ENCODE assay signal across 1 cellular context in genomic region chr3:48431224-48432029, GRCh38.
TF ChIP-seq lines count a peak whose summit lies in the region.

No MANE protein-coding gene starts in this region.

TF ChIP-seq in GM12878, 131 proteins besides CTCF, POLR2A, EP300 and RAD21:
- TF ChIP-seq RFX5 (IDR thresholded peaks at IDR 0.05; ENCODE audit: low read depth, low read length) (no peak), CHD1 (IDR thresholded peaks at IDR 0.05; ENCODE audit: low read depth, low read length) (no peak), PAX8 (IDR thresholded peaks at IDR 0.05) (no peak), EGR1 (IDR thresholded peaks at IDR 0.05; ENCODE audit: borderline replicate concordance in 1 of 2, low read depth in 2 of 2, low read length in 2 of 2) (no peak), USF1 (IDR thresholded peaks at IDR 0.05; ENCODE audit: borderline replicate concordance, extremely low read length, insufficient read depth, low read depth, low read length) (no peak), ASH2L (IDR thresholded peaks at IDR 0.05; ENCODE audit: borderline replicate concordance, low read depth) (no peak), EED (IDR thresholded peaks at IDR 0.05; ENCODE audit: low read depth) (no peak), MAX (IDR thresholded peaks at IDR 0.05; ENCODE audit: low read depth, low read length) (no peak)
TF ChIP-seq in GM12878: peak in this region for 0.
